Comparison of ENCODE assay signal across 8 cellular contexts in genomic region chr7:94655884-94656657, GRCh38. TPM values are rescaled to one million over a fixed set of nuclear protein-coding genes. Genes with fewer than 3 reads are reported as not detected.
DNase-seq lines count a peak whose midpoint lies in the region; ATAC-seq and TF ChIP-seq lines count a peak whose summit lies in the region.

TSS of gene SGCE (minus strand) at chr7:94656133. CDS start at chr7:94656098, 35 bp downstream.

- H3K4me3 ChIP-seq in suprapubic skin = peak within 1 kb of the TSS; percentile 55

- TF ChIP-seq POLR2A in suprapubic skin (IDR thresholded peaks at IDR 0.05) = no peak

- no peaks in the 10 kb centered on the region for H3K9me3 Mint-ChIP-seq in activated T-helper 17 cell treated with anti-CD3 and anti-CD28 coated beads, Interleukin-2, amount 50 U/mL, for 72 hours

- peak in 1 of 2 donors; percentile 67 for TF ChIP-seq CTCF in suprapubic skin (IDR thresholded peaks at IDR 0.05)

- WGBS in suprapubic skin = 18% methylated on average over 58 of the region's 61 CpGs

- ATAC-seq in HG02885 (IDR thresholded peaks at IDR 0.05; ENCODE audit: poor library complexity, unreplicated experiment) = peak; percentile 8
- ATAC-seq in activated T-helper 17 cell treated with anti-CD3 and anti-CD28 coated beads, Interleukin-2, amount 50 U/mL, for 72 hours (replicated peaks) = no peak

- peaks cover 18% of the 10 kb centered on the region for H3K27me3 Mint-ChIP-seq in activated T-helper 17 cell treated with anti-CD3 and anti-CD28 coated beads, Interleukin-2, amount 50 U/mL, for 72 hours

- TF ChIP-seq EP300 in suprapubic skin (IDR thresholded peaks at IDR 0.05) = no peak

- no peak within 1 kb of the TSS for H3K27ac Mint-ChIP-seq in activated T-helper 17 cell treated with anti-CD3 and anti-CD28 coated beads, Interleukin-2, amount 50 U/mL, for 72 hours

- peaks cover 5% of the 10 kb centered on the region for H3K4me1 Mint-ChIP-seq in activated T-helper 17 cell treated with anti-CD3 and anti-CD28 coated beads, Interleukin-2, amount 50 U/mL, for 72 hours

- DNase-seq in DMS79 (lab: John Stamatoyannopoulos, UW) (peak; percentile 76), NCI-H748 (lab: John Stamatoyannopoulos, UW; ENCODE audit: unreplicated experiment) (peak; percentile 89), fibroblast of peridontal ligament (ENCODE audit: extremely low read depth) (peak; percentile 83), myocyte (ENCODE audit: low read depth) (peak; percentile 85), suprapubic skin (ENCODE audit: low spot score in 2 of 2) (peak in 1 of 2 donors; percentile 73), AML-193 (lab: John Stamatoyannopoulos, UW) (no peak)

- peaks cover 50% of the 10 kb centered on the region for H3K27me3 ChIP-seq in suprapubic skin

- no peaks in the 10 kb centered on the region for H3K9me3 ChIP-seq in suprapubic skin

- peak within 1 kb of the TSS; percentile 50 for H3K27ac ChIP-seq in suprapubic skin

- no peaks in the 10 kb centered on the region for H3K36me3 Mint-ChIP-seq in activated T-helper 17 cell treated with anti-CD3 and anti-CD28 coated beads, Interleukin-2, amount 50 U/mL, for 72 hours (ENCODE audit: low read depth)

- peak within 1 kb of the TSS; percentile 77 for H3K4me3 Mint-ChIP-seq in activated T-helper 17 cell treated with anti-CD3 and anti-CD28 coated beads, Interleukin-2, amount 50 U/mL, for 72 hours

- H3K36me3 ChIP-seq in suprapubic skin = no peaks in the 10 kb centered on the region

- H3K4me1 ChIP-seq in suprapubic skin = peaks cover 30% of the 10 kb centered on the region

RNA-seq across cellular contexts. Expression of gene SGCE, which starts in this region (rescaled TPM):
- 1 to 10 TPM in 1 of 2 donors, under 1 TPM in 1; 0.54 to 1.1 TPM for total RNA-seq in activated T-helper 17 cell treated with anti-CD3 and anti-CD28 coated beads, Interleukin-2, amount 50 U/mL, for 72 hours
- total RNA-seq in myocyte (64.9 and 87.6 TPM in 2 replicates), suprapubic skin (10 to 100 TPM in 2 of 4 donors, 1 to 10 TPM in 2; 6.3 to 20.0 (median 13.2) TPM)
- polyA plus RNA-seq in myocyte (2012) = 41.8 TPM

Comparison
In these comparisons a context has a peak if more than half of its experiments do, and no peak if none do; other contexts are left out.
1. DNase-seq: peak in DMS79 (single experiment), NCI-H748 (single experiment), fibroblast of peridontal ligament (single experiment) and myocyte (single experiment); none in AML-193 (0 of 2).